Comparison of ENCODE assay signal across 8 cellular contexts in genomic region chr15:40594429-40594836, GRCh38. TPM values are rescaled to one million over a fixed set of nuclear protein-coding genes. Genes with fewer than 3 reads are reported as not detected.
A peak's percentile ranks its signal among the peaks of the same experiment; 100 is the strongest.
DNase-seq lines count a peak whose midpoint lies in the region; ATAC-seq and TF ChIP-seq lines count a peak whose summit lies in the region.

No MANE protein-coding gene starts in this region.

- ATAC-seq in GM18909 (IDR thresholded peaks at IDR 0.05; ENCODE audit: poor library complexity, unreplicated experiment) (peak; percentile 55), HG03066 (IDR thresholded peaks at IDR 0.05; ENCODE audit: low read depth, unreplicated experiment) (peak; percentile 51)

- intact Hi-C loops in adrenal gland (cut with DNase I), result no loop called here

- H3K36me3 ChIP-seq in adrenal gland (replicated peaks in 1 of 2), result no peaks in the 10 kb centered on the region

- peaks cover 5 to 12% of the 10 kb centered on the region in 2 donors for H3K4me1 ChIP-seq in adrenal gland (replicated peaks in 1 of 2)

- WGBS in adrenal gland, 4 donors, result 0 to 2% (median 1%) methylated on average over 15 to 31 of the region's 31 CpGs

- DNase-seq in DMS 273 (lab: John Stamatoyannopoulos, UW; ENCODE audit: unreplicated experiment) (peak; percentile 82), NCI-H526 (lab: John Stamatoyannopoulos, UW) (peak; percentile 70 to 88), adrenal gland (peak; percentile 43 to 66 (median 58)), foreskin melanocyte (no peak)
- DNase-seq in stimulated activated CD8-positive, alpha-beta memory T cell treated with anti-CD3 and anti-CD28 coated beads, Interleukin-12 subunit alpha, Interleukin-12 subunit beta, amount 100 ng/mL, for 4 hours (ENCODE audit: low read depth), result peak; percentile 15

- TF ChIP-seq CTCF in adrenal gland (IDR thresholded peaks at IDR 0.05), result peak in 2 of 6 experiments; percentile 11 to 27

- H3K4me3 ChIP-seq in adrenal gland (peak overlapping the region in 3 of 4 donors; percentile 15 to 57 (median 35)), iPS-18c (ENCODE audit: insufficient read depth, low read depth, low read length) (peak overlapping the region; percentile 94)

- H3K27ac ChIP-seq in adrenal gland, result peak overlapping the region in 4 of 5 donors; percentile 85 to 96 (median 92)

- no peaks in the 10 kb centered on the region for H3K9me3 ChIP-seq in adrenal gland (replicated peaks in 1 of 3)
- H3K9me3 ChIP-seq in iPS-18c (ENCODE audit: control insufficient read depth, insufficient read depth, low read length), result no peaks in the 10 kb centered on the region

- H3K27me3 ChIP-seq in adrenal gland, result peaks cover 3% of the 10 kb centered on the region

- no peak for TF ChIP-seq POLR2A in adrenal gland (IDR thresholded peaks at IDR 0.05)

RNA-seq across cellular contexts. Expression of gene KNL1, which starts 0.4 kb away (rescaled TPM):
- 1 to 10 TPM in 7 of 8 donors, under 1 TPM in 1; 0.69 to 2.1 (median 1.6) TPM for total RNA-seq in adrenal gland
- under 1 TPM; 0.13 to 0.77 (median 0.16) TPM for polyA plus RNA-seq in adrenal gland

RNA-seq across cellular contexts. Expression of gene RPUSD2, which starts 25.3 kb away (rescaled TPM):
- 10 to 100 TPM; 10.0 to 20.7 (median 12.4) TPM for total RNA-seq in adrenal gland
- 10 to 100 TPM in 2 of 3 donors, 1 to 10 TPM in 1; 5.7 to 18.5 (median 11.0) TPM for polyA plus RNA-seq in adrenal gland

RNA-seq across cellular contexts. Expression of gene CCDC32, which starts 29.6 kb away (rescaled TPM):
- 10 to 100 TPM; 28.4 to 42.8 (median 38.2) TPM for total RNA-seq in adrenal gland
- 10 to 100 TPM; 33.1 to 41.7 (median 37.7) TPM for polyA plus RNA-seq in adrenal gland
